Comparison of ENCODE assay signal across 8 cellular contexts in genomic region chr19:1865172-1866010, GRCh38. TPM values are rescaled to one million over a fixed set of nuclear protein-coding genes. Genes with fewer than 3 reads are reported as not detected.
DNase-seq lines count a peak whose midpoint lies in the region; ATAC-seq and TF ChIP-seq lines count a peak whose summit lies in the region.

No MANE protein-coding gene starts in this region.

- H3K36me3 Mint-ChIP-seq in activated CD4-positive, alpha-beta memory T cell treated with anti-CD3 and anti-CD28 coated beads for 36 hours: peaks cover 3% of the 10 kb centered on the region
- peaks cover 31% of the 10 kb centered on the region for H3K36me3 Mint-ChIP-seq in stimulated activated effector memory CD8-positive, alpha-beta T cell treated with anti-CD3 and anti-CD28 coated beads, Interleukin-12 subunit alpha, Interleukin-12 subunit beta, amount 100 ng/mL, for 72 hours

- no peaks in the 10 kb centered on the region for H3K9me3 Mint-ChIP-seq in activated CD4-positive, alpha-beta memory T cell treated with anti-CD3 and anti-CD28 coated beads for 36 hours
- H3K9me3 Mint-ChIP-seq in stimulated activated effector memory CD8-positive, alpha-beta T cell treated with anti-CD3 and anti-CD28 coated beads, Interleukin-12 subunit alpha, Interleukin-12 subunit beta, amount 100 ng/mL, for 72 hours: no peaks in the 10 kb centered on the region

- peak overlapping the region; percentile 99 for H3K27ac ChIP-seq in HCT116 (ENCODE audit: low read depth, low read length)
- H3K27ac ChIP-seq in iPS DF 6.9 (ENCODE audit: low read length): no peak overlapping the region

- peak overlapping the region; percentile 97 for H3K4me2 ChIP-seq in HCT116 (ENCODE audit: low read length)

- WGBS in iPS DF 6.9 (ENCODE audit: insufficient coverage, insufficient read length): no CpG with 5 or more reads among the region's 17 CpGs

- intact Hi-C loops in HCT116 (cut with micrococcal nuclease): no loop called here
- intact Hi-C loops in activated CD4-positive, alpha-beta memory T cell treated with anti-CD3 and anti-CD28 coated beads for 36 hours (cut with micrococcal nuclease): loop anchor here (2.0 kb wide), 1 partner anchor 17 kb away; no protein-coding TSS in a partner anchor

- H3K9me3 ChIP-seq in HCT116 (ENCODE audit: control insufficient read depth in 1 of 2, insufficient read depth in 1 of 2, low read depth in 1 of 2, low read length in 2 of 2) (no peaks in the 10 kb centered on the region), iPS DF 6.9 (ENCODE audit: control insufficient read depth, insufficient read depth, low read length) (no peaks in the 10 kb centered on the region)

- ATAC-seq in HCT116: no peak
- ATAC-seq in stimulated activated effector memory CD8-positive, alpha-beta T cell treated with anti-CD3 and anti-CD28 coated beads, Interleukin-12 subunit alpha, Interleukin-12 subunit beta, amount 100 ng/mL, for 72 hours: no peak

- no peaks in the 10 kb centered on the region for H3K27me3 Mint-ChIP-seq in activated CD4-positive, alpha-beta memory T cell treated with anti-CD3 and anti-CD28 coated beads for 36 hours

- peaks cover 21% of the 10 kb centered on the region for H3K4me1 Mint-ChIP-seq in activated CD4-positive, alpha-beta memory T cell treated with anti-CD3 and anti-CD28 coated beads for 36 hours (ENCODE audit: low read depth)
- H3K4me1 Mint-ChIP-seq in stimulated activated effector memory CD8-positive, alpha-beta T cell treated with anti-CD3 and anti-CD28 coated beads, Interleukin-12 subunit alpha, Interleukin-12 subunit beta, amount 100 ng/mL, for 72 hours: peaks cover 28% of the 10 kb centered on the region

- DNase-seq in HCT116 (ENCODE audit: low read depth, low spot score) (no peak), iPS DF 6.9 (ENCODE audit: low read depth, low spot score) (no peak), NCI-H69 (lab: John Stamatoyannopoulos, UW) (no peak), NCI-H146 treated with DMSO at 0.1 percent for 48 hours (lab: John Stamatoyannopoulos, UW; ENCODE audit: unreplicated experiment) (no peak), AG08396 (ENCODE audit: low spot score) (no peak)
- DNase-seq in activated CD4-positive, alpha-beta memory T cell treated with anti-CD3 and anti-CD28 coated beads for 36 hours: no peak
- no peak for DNase-seq in stimulated activated effector memory CD8-positive, alpha-beta T cell treated with anti-CD3 and anti-CD28 coated beads, Interleukin-12 subunit alpha, Interleukin-12 subunit beta, amount 100 ng/mL, for 72 hours (ENCODE audit: low spot score in 2 of 2)
- DNase-seq in NK-92 treated with Interleukin-12 subunit alpha and Interleukin-12 subunit beta, amount 100 ng/mL, for 24 hours (lab: John Stamatoyannopoulos, UW): no peak

- no peak for TF ChIP-seq RAD21 in HCT116 (IDR thresholded peaks at IDR 0.05; ENCODE audit: low read depth)

- H3K4me1 ChIP-seq in HCT116 (ENCODE audit: control insufficient read depth in 1 of 2, insufficient read depth in 2 of 2, low read length in 2 of 2): peaks cover 22 to 43% of the 10 kb centered on the region in 2 experiments
- H3K4me1 ChIP-seq in iPS DF 6.9 (ENCODE audit: control insufficient read depth, insufficient read depth, low read length): peaks cover 6% of the 10 kb centered on the region

- peak overlapping the region; percentile 80 for H3K27ac Mint-ChIP-seq in activated CD4-positive, alpha-beta memory T cell treated with anti-CD3 and anti-CD28 coated beads for 36 hours
- peak overlapping the region; percentile 84 for H3K27ac Mint-ChIP-seq in stimulated activated effector memory CD8-positive, alpha-beta T cell treated with anti-CD3 and anti-CD28 coated beads, Interleukin-12 subunit alpha, Interleukin-12 subunit beta, amount 100 ng/mL, for 72 hours

- H3K27me3 ChIP-seq in HCT116 (ENCODE audit: insufficient read depth, low read length) (no peaks in the 10 kb centered on the region), iPS DF 6.9 (ENCODE audit: control insufficient read depth, insufficient read depth, low read length) (no peaks in the 10 kb centered on the region)

- peaks cover 0 to 4% of the 10 kb centered on the region in 2 experiments; a peak in 1 of 4 replicates for H3K36me3 ChIP-seq in HCT116 (ENCODE audit: control insufficient read depth in 1 of 2, insufficient read depth in 2 of 2, low read length in 2 of 2)
- H3K36me3 ChIP-seq in iPS DF 6.9 (ENCODE audit: control insufficient read depth, insufficient read depth, low read length): no peaks in the 10 kb centered on the region; the same call in 1 of the 2 replicates

- no peak for TF ChIP-seq POLR2A in HCT116 (IDR thresholded peaks at IDR 0.05; ENCODE audit: borderline replicate concordance, extremely low read depth, insufficient read depth, insufficient read length)

- H3K9me2 ChIP-seq in HCT116 (ENCODE audit: insufficient read depth): no peaks in the 10 kb centered on the region

- CTCF ChIA-PET in HCT116 (lab: Charles Lee): interaction anchor here (1.0 to 1.6 kb wide), 5 partner anchors 10 to 40 kb away, joined by 3 to 12 read pairs (median 5); partner anchors contain the start of genes ABHD17A, ADAT3 and SCAMP4
- CTCF ChIA-PET in activated CD4-positive, alpha-beta memory T cell treated with anti-CD3 and anti-CD28 coated beads for 36 hours (lab: Charles Lee): interaction anchor here (0.6 to 2.7 kb wide), 12 partner anchors 10 to 187 kb away, joined by 3 to 19 read pairs (median 4); no protein-coding TSS in a partner anchor

- H3K4me3 ChIP-seq in HCT116 (replicated peaks in 1 of 2; ENCODE audit: low read depth in 1 of 2, low read length in 2 of 2) (peak overlapping the region; percentile 66 to 70), iPS DF 6.9 (ENCODE audit: low read length) (peak overlapping the region; percentile 77; the same call in 1 of the 2 replicates)

- peak overlapping the region; percentile 75 for H3K4me3 Mint-ChIP-seq in activated CD4-positive, alpha-beta memory T cell treated with anti-CD3 and anti-CD28 coated beads for 36 hours
- H3K4me3 Mint-ChIP-seq in stimulated activated effector memory CD8-positive, alpha-beta T cell treated with anti-CD3 and anti-CD28 coated beads, Interleukin-12 subunit alpha, Interleukin-12 subunit beta, amount 100 ng/mL, for 72 hours: peak overlapping the region; percentile 71

- POLR2A ChIA-PET in HCT116 (lab: Charles Lee): interaction anchor here (0.9 to 2.0 kb wide), 4 partner anchors 10 to 402 kb away, joined by 3 to 10 read pairs (median 5); partner anchors contain the start of genes ADAT3 and SCAMP4
- POLR2A ChIA-PET in activated CD4-positive, alpha-beta memory T cell treated with anti-CD3 and anti-CD28 coated beads for 36 hours (lab: Charles Lee): interaction anchor here (0.6 to 2.8 kb wide), 4 partner anchors 10 to 599 kb away, joined by 3 to 19 read pairs (median 4); no protein-coding TSS in a partner anchor

- no peak overlapping the region for H2AFZ ChIP-seq in HCT116 (ENCODE audit: low read depth, low read length, poor library complexity, severe bottlenecking)

- peak overlapping the region; percentile 98 for H3K9ac ChIP-seq in HCT116 (ENCODE audit: low read length)

- TF ChIP-seq CTCF in HCT116 (IDR thresholded peaks at IDR 0.05 in 2 of 3, conservative IDR thresholded peaks at IDR 0.05 in 1 of 3; ENCODE audit: borderline replicate concordance in 1 of 3, insufficient read depth in 1 of 3, low read depth in 2 of 3, low read length in 2 of 3): no peak

- no peaks in the 10 kb centered on the region; the same call in 1 of the 2 replicates for H4K20me1 ChIP-seq in HCT116 (ENCODE audit: insufficient read depth)

- RAD21 ChIA-PET in HCT116 (lab: Charles Lee; ENCODE audit: low non-redundant PET in 1 of 2, low total read pairs in 2 of 2, uncharacterized antibody in 2 of 2, unreplicated experiment in 2 of 2): no interaction called here

- H3K79me2 ChIP-seq in HCT116 (ENCODE audit: insufficient read depth, low read length): peaks cover 23% of the 10 kb centered on the region

- BruUV-seq in HCT116 (replicated peaks; lab: Mats Ljungman, UMichigan): no TSS peak

TF ChIP-seq in HCT116, 20 proteins besides CTCF, POLR2A, EP300 and RAD21 (continues in another document):
- TF ChIP-seq TCF7L2 (IDR thresholded peaks at IDR 0.05; ENCODE audit: borderline replicate concordance, extremely low read depth, insufficient read depth, insufficient read length) (no peak), SIN3A (IDR thresholded peaks at IDR 0.05; ENCODE audit: low read depth) (no peak), JUND (IDR thresholded peaks at IDR 0.05) (no peak), ZFX (IDR thresholded peaks at IDR 0.05) (no peak), SRF (IDR thresholded peaks at IDR 0.05; ENCODE audit: low read depth) (no peak), EZH2 (IDR thresholded peaks at IDR 0.05) (no peak), YY1 (IDR thresholded peaks at IDR 0.05; ENCODE audit: extremely low read depth, insufficient replicate concordance, low read depth, low read length) (no peak), EGR1 (IDR thresholded peaks at IDR 0.05; ENCODE audit: low read depth) (no peak)

RNA-seq across cellular contexts. Expression of gene KLF16, which starts 2.0 kb away (rescaled TPM):
- 64.3 TPM for total RNA-seq in HCT116 (2021; ENCODE audit: unreplicated experiment)
- polyA plus RNA-seq in HCT116 (2012): 29.9 and 33.0 TPM in 2 replicates
- total RNA-seq in activated CD4-positive, alpha-beta memory T cell treated with anti-CD3 and anti-CD28 coated beads for 36 hours: 10 to 100 TPM; 23.3 to 24.2 TPM

RNA-seq across cellular contexts. Expression of gene REXO1, which starts 17.1 kb away (rescaled TPM):
- total RNA-seq in HCT116 (2021; ENCODE audit: unreplicated experiment): 52.2 TPM
- 37.4 and 54.0 TPM in 2 replicates for polyA plus RNA-seq in HCT116 (2012)
- 10 to 100 TPM; 41.9 to 45.3 TPM for total RNA-seq in activated CD4-positive, alpha-beta memory T cell treated with anti-CD3 and anti-CD28 coated beads for 36 hours

RNA-seq across cellular contexts. Expression of gene ABHD17A, which starts 19.9 kb away (rescaled TPM):
- total RNA-seq in HCT116 (2021; ENCODE audit: unreplicated experiment): 68.2 TPM
- polyA plus RNA-seq in HCT116 (2012): 39.6 and 42.3 TPM in 2 replicates
- total RNA-seq in activated CD4-positive, alpha-beta memory T cell treated with anti-CD3 and anti-CD28 coated beads for 36 hours: 100 to 1,000 TPM; 108 to 110 TPM

RNA-seq across cellular contexts. Expression of gene ADAT3, which starts 39.8 kb away (rescaled TPM):
- 15.9 TPM for total RNA-seq in HCT116 (2021; ENCODE audit: unreplicated experiment)
- polyA plus RNA-seq in HCT116 (2012): 6.2 and 7.5 TPM in 2 replicates
- total RNA-seq in activated CD4-positive, alpha-beta memory T cell treated with anti-CD3 and anti-CD28 coated beads for 36 hours: 1 to 10 TPM; 5.7 to 5.8 TPM

RNA-seq across cellular contexts. Expression of gene SCAMP4, which starts 39.8 kb away (rescaled TPM):
- total RNA-seq in HCT116 (2021; ENCODE audit: unreplicated experiment): 63.3 TPM
- polyA plus RNA-seq in HCT116 (2012): 47.3 and 49.9 TPM in 2 replicates
- 10 to 100 TPM; 24.2 to 28.4 TPM for total RNA-seq in activated CD4-positive, alpha-beta memory T cell treated with anti-CD3 and anti-CD28 coated beads for 36 hours
